3 cellular contexts compared by ENCODE assay signal in the genomic region with DNA sequence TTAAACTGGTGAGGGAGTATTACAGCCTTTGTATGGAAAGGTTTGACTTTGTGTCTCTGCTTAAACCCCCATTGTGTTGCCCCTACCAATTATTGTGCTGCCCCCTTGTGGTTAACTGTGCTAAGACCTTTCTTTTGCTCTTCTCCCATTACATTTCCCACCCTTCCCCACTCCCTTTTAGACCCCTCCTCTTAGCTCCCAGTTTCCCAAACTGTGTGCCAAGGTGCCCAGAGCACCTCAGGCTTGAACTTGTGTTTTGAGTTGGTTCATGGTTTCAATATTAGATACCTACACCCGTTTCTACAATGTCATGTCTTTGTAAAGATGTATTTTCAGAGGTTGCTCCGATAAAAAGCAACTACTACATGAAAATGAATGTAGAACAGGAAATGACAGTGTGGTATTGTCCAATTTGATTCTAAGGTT.
TF ChIP-seq lines count a peak whose summit lies in the region.

No MANE protein-coding gene starts in this region.

TF ChIP-seq in SK-N-SH, 30 proteins besides CTCF, POLR2A, EP300 and RAD21:
- TF ChIP-seq GABPA (IDR thresholded peaks at IDR 0.05; ENCODE audit: low read depth) = no peak
- TF ChIP-seq SMC3 (IDR thresholded peaks at IDR 0.05; ENCODE audit: low read depth, low read length) = peak; percentile 76; the same call in 1 of the 2 replicates

TF ChIP-seq in SK-N-SH treated with all-trans-retinoic acid at 6 μM for 48 hours, 23 proteins besides CTCF, POLR2A, EP300 and RAD21:
- no peak for TF ChIP-seq PPARA (CRISPR knock-in tag; IDR thresholded peaks at IDR 0.05; ENCODE audit: borderline replicate concordance)
- TF ChIP-seq, protein P1, sequence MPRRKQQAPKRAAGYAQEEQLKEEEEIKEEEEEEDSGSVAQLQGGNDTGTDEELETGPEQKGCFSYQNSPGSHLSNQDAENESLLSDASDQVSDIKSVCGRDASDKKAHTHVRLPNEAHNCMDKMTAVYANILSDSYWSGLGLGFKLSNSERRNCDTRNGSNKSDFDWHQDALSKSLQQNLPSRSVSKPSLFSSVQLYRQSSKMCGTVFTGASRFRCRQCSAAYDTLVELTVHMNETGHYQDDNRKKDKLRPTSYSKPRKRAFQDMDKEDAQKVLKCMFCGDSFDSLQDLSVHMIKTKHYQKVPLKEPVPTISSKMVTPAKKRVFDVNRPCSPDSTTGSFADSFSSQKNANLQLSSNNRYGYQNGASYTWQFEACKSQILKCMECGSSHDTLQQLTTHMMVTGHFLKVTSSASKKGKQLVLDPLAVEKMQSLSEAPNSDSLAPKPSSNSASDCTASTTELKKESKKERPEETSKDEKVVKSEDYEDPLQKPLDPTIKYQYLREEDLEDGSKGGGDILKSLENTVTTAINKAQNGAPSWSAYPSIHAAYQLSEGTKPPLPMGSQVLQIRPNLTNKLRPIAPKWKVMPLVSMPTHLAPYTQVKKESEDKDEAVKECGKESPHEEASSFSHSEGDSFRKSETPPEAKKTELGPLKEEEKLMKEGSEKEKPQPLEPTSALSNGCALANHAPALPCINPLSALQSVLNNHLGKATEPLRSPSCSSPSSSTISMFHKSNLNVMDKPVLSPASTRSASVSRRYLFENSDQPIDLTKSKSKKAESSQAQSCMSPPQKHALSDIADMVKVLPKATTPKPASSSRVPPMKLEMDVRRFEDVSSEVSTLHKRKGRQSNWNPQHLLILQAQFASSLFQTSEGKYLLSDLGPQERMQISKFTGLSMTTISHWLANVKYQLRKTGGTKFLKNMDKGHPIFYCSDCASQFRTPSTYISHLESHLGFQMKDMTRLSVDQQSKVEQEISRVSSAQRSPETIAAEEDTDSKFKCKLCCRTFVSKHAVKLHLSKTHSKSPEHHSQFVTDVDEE (CRISPR knock-in tag; IDR thresholded peaks at IDR 0.05) = no peak
- no peak for TF ChIP-seq ZC3H10 (CRISPR knock-in tag; IDR thresholded peaks at IDR 0.05)
- TF ChIP-seq TCF4 (CRISPR knock-in tag; IDR thresholded peaks at IDR 0.05; ENCODE audit: borderline replicate concordance) = no peak
- TF ChIP-seq GLIS3 (CRISPR knock-in tag; IDR thresholded peaks at IDR 0.05) = no peak
- no peak for TF ChIP-seq CSDC2 (CRISPR knock-in tag; IDR thresholded peaks at IDR 0.05)
- TF ChIP-seq ZNF8 (CRISPR knock-in tag; IDR thresholded peaks at IDR 0.05) = no peak
- no peak for TF ChIP-seq ZNF70 (CRISPR knock-in tag; IDR thresholded peaks at IDR 0.05)
- TF ChIP-seq, protein P2, sequence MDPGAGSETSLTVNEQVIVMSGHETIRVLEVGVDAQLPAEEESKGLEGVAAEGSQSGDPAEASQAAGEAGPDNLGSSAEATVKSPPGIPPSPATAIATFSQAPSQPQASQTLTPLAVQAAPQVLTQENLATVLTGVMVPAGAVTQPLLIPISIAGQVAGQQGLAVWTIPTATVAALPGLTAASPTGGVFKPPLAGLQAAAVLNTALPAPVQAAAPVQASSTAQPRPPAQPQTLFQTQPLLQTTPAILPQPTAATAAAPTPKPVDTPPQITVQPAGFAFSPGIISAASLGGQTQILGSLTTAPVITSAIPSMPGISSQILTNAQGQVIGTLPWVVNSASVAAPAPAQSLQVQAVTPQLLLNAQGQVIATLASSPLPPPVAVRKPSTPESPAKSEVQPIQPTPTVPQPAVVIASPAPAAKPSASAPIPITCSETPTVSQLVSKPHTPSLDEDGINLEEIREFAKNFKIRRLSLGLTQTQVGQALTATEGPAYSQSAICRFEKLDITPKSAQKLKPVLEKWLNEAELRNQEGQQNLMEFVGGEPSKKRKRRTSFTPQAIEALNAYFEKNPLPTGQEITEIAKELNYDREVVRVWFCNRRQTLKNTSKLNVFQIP (CRISPR knock-in tag; IDR thresholded peaks at IDR 0.05; ENCODE audit: borderline replicate concordance, low read depth) = no peak
TF ChIP-seq in SK-N-SH treated with all-trans-retinoic acid at 6 μM for 48 hours: peak in this region for 0.

TF ChIP-seq in HepG2, 621 proteins besides CTCF, POLR2A, EP300 and RAD21:
- TF ChIP-seq, protein P3, sequence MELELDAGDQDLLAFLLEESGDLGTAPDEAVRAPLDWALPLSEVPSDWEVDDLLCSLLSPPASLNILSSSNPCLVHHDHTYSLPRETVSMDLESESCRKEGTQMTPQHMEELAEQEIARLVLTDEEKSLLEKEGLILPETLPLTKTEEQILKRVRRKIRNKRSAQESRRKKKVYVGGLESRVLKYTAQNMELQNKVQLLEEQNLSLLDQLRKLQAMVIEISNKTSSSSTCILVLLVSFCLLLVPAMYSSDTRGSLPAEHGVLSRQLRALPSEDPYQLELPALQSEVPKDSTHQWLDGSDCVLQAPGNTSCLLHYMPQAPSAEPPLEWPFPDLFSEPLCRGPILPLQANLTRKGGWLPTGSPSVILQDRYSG (CRISPR knock-in tag; IDR thresholded peaks at IDR 0.05) = no peak
- TF ChIP-seq STAG1 (CRISPR knock-in tag; IDR thresholded peaks at IDR 0.05) (peak; percentile 73), SIX1 (CRISPR knock-in tag; IDR thresholded peaks at IDR 0.05; ENCODE audit: borderline replicate concordance) (peak; percentile 18; the same call in 1 of the 2 replicates), TCF7L2 (IDR thresholded peaks at IDR 0.05; ENCODE audit: low read depth, low read length) (no peak), SMC3 (IDR thresholded peaks at IDR 0.05; ENCODE audit: low read length) (peak; percentile 84), HNRNPK (IDR thresholded peaks at IDR 0.05; ENCODE audit: low read depth, low read length, poor library complexity, severe bottlenecking) (peak; percentile 89), MIXL1 (CRISPR knock-in tag; IDR thresholded peaks at IDR 0.05) (peak; percentile 75; the same call in 1 of the 2 replicates), SOX13 (IDR thresholded peaks at IDR 0.05) (no peak), SOX13 (CRISPR knock-in tag; conservative IDR thresholded peaks at IDR 0.05 in 1 of 2, IDR thresholded peaks at IDR 0.05 in 1 of 2) (peak in 1 of 2 experiments; percentile 22; a peak in 1 of 4 replicates)
- TF ChIP-seq, protein P4, sequence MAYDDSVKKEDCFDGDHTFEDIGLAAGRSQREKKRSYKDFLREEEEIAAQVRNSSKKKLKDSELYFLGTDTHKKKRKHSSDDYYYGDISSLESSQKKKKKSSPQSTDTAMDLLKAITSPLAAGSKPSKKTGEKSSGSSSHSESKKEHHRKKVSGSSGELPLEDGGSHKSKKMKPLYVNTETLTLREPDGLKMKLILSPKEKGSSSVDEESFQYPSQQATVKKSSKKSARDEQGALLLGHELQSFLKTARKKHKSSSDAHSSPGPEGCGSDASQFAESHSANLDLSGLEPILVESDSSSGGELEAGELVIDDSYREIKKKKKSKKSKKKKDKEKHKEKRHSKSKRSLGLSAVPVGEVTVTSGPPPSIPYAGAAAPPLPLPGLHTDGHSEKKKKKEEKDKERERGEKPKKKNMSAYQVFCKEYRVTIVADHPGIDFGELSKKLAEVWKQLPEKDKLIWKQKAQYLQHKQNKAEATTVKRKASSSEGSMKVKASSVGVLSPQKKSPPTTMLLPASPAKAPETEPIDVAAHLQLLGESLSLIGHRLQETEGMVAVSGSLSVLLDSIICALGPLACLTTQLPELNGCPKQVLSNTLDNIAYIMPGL (CRISPR knock-in tag; IDR thresholded peaks at IDR 0.05; ENCODE audit: borderline replicate concordance in 1 of 2, low read depth in 1 of 2) = 0 out of 4 replicates have a peak, but pooled peaks of 1 of the 2 experiments have one; percentile 44
- TF ChIP-seq, protein P5, sequence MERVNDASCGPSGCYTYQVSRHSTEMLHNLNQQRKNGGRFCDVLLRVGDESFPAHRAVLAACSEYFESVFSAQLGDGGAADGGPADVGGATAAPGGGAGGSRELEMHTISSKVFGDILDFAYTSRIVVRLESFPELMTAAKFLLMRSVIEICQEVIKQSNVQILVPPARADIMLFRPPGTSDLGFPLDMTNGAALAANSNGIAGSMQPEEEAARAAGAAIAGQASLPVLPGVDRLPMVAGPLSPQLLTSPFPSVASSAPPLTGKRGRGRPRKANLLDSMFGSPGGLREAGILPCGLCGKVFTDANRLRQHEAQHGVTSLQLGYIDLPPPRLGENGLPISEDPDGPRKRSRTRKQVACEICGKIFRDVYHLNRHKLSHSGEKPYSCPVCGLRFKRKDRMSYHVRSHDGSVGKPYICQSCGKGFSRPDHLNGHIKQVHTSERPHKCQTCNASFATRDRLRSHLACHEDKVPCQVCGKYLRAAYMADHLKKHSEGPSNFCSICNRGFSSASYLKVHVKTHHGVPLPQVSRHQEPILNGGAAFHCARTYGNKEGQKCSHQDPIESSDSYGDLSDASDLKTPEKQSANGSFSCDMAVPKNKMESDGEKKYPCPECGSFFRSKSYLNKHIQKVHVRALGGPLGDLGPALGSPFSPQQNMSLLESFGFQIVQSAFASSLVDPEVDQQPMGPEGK (CRISPR knock-in tag; IDR thresholded peaks at IDR 0.05) = peak; percentile 24; the same call in 1 of the 2 replicates
- TF ChIP-seq, protein P6, sequence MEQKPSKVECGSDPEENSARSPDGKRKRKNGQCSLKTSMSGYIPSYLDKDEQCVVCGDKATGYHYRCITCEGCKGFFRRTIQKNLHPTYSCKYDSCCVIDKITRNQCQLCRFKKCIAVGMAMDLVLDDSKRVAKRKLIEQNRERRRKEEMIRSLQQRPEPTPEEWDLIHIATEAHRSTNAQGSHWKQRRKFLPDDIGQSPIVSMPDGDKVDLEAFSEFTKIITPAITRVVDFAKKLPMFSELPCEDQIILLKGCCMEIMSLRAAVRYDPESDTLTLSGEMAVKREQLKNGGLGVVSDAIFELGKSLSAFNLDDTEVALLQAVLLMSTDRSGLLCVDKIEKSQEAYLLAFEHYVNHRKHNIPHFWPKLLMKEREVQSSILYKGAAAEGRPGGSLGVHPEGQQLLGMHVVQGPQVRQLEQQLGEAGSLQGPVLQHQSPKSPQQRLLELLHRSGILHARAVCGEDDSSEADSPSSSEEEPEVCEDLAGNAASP (CRISPR knock-in tag; IDR thresholded peaks at IDR 0.05; ENCODE audit: borderline replicate concordance) = no peak
- TF ChIP-seq, protein P7, sequence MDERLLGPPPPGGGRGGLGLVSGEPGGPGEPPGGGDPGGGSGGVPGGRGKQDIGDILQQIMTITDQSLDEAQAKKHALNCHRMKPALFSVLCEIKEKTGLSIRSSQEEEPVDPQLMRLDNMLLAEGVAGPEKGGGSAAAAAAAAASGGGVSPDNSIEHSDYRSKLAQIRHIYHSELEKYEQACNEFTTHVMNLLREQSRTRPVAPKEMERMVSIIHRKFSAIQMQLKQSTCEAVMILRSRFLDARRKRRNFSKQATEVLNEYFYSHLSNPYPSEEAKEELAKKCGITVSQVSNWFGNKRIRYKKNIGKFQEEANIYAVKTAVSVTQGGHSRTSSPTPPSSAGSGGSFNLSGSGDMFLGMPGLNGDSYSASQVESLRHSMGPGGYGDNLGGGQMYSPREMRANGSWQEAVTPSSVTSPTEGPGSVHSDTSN (CRISPR knock-in tag; IDR thresholded peaks at IDR 0.05) = no peak
